35 cellular contexts compared by ENCODE assay signal in the genomic region with DNA sequence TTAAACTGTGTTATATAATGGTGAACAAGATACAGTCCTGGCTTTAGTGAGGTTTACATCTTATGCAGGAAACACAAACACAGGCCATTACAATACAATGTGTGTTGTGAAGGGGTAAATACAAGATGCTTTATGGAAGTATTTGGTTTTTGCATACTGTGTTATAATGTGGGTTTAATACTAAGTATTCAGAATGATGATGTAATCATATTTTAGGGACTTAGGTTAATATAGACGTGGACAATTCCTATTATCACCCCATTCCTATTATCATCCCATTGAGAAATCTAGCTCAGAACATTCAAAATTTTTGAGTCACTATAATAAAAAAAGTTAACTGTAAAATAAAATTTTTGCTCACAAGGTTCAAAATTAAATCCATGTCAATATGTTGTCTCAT. TPM values are rescaled to one million over a fixed set of nuclear protein-coding genes. Genes with fewer than 3 reads are reported as not detected.
"Had no signal": no experiment of that assay in that cellular context is flagged by ENCODE, and none has a peak within 500 bp of the region (broad histone marks: within the 10 kb centered on the region; RNA-seq: fewer than 3 reads in every experiment).

No MANE protein-coding gene starts in this region.

- H3K4me1 ChIP-seq: body of pancreas, foreskin keratinocyte had no signal

- DNase-seq: activated B cell treated with CpG ODN at 0.5 μM for 24 hours; activated CD4-positive, alpha-beta T cell treated with anti-CD3 and anti-CD28 coated beads for 48 hours; activated CD4-positive, alpha-beta T cell treated with anti-CD3 and anti-CD28 coated beads, Interleukin-2, amount 50 U/mL, for 1 hour; activated CD4-positive, alpha-beta T cell treated with anti-CD3 and anti-CD28 coated beads, Interleukin-2, amount 50 U/mL, for 48 hours; activated CD8-positive, alpha-beta memory T cell treated with anti-CD3 and anti-CD28 coated beads for 24 hours; activated CD8-positive, alpha-beta T cell treated with anti-CD3 and anti-CD28 coated beads for 36 hours; activated effector memory CD4-positive, alpha-beta T cell treated with anti-CD3 and anti-CD28 coated beads, Interleukin-2, amount 50 U/mL, for 16 hours; activated naive CD4-positive, alpha-beta T cell treated with anti-CD3 and anti-CD28 coated beads for 36 hours; activated naive CD8-positive, alpha-beta T cell treated with anti-CD3 and anti-CD28 coated beads for 36 hours; activated naive CD8-positive, alpha-beta T cell treated with anti-CD3 and anti-CD28 coated beads, Interleukin-2, amount 50 U/mL, for 24 hours; activated T-cell treated with anti-CD3 and anti-CD28 coated beads, Interleukin-2, amount 50 U/mL, for 1 hour; activated T-cell treated with anti-CD3 and anti-CD28 coated beads, Interleukin-2, amount 50 U/mL, for 48 hours; adrenal gland; amygdala; aorta; body of pancreas; caudate nucleus; cortex of kidney; dermis blood vessel endothelial cell; effector CD4-positive, alpha-beta T cell; effector memory CD8-positive, alpha-beta T cell; erythroblast; foreskin keratinocyte; gastrocnemius medialis; glutamatergic neuron; heart right ventricle; T-helper 17 cell; T1000; WERI-Rb-1 had no signal

- FAIRE-seq: colon had no signal

- ATAC-seq: activated CD4-positive, CD25-positive, alpha-beta regulatory T cell treated with anti-CD3 and anti-CD28 coated beads, Interleukin-2, amount 50 U/mL, for 24 hours; activated CD8-positive, alpha-beta T cell treated with anti-CD3 and anti-CD28 coated beads for 36 hours; activated naive CD8-positive, alpha-beta T cell treated with anti-CD3 and anti-CD28 coated beads, Interleukin-2, amount 50 U/mL, for 24 hours; body of pancreas; effector memory CD8-positive, alpha-beta T cell; foreskin keratinocyte; gastrocnemius medialis; heart right ventricle; T-helper 17 cell had no signal

- H3K9me3 ChIP-seq: adrenal gland, body of pancreas, esophagus muscularis mucosa, gastrocnemius medialis, heart right ventricle had no signal

- H3K4me3 ChIP-seq: adrenal gland, body of pancreas, esophagus muscularis mucosa, gastrocnemius medialis, heart right ventricle had no signal

- H3K27ac ChIP-seq: adrenal gland, body of pancreas, esophagus muscularis mucosa, foreskin keratinocyte, gastrocnemius medialis, heart right ventricle, WERI-Rb-1 had no signal

- H3K36me3 ChIP-seq: WERI-Rb-1 had no signal

- H3K27me3 ChIP-seq: adrenal gland, body of pancreas, esophagus muscularis mucosa, foreskin keratinocyte, gastrocnemius medialis, heart right ventricle had no signal

RNA-seq across cellular contexts. Expression of a gene that starts 36.7 kb away (rescaled TPM):
- total RNA-seq: activated B cell treated with CpG ODN at 0.5 μM for 24 hours; activated CD8-positive, alpha-beta T cell treated with anti-CD3 and anti-CD28 coated beads for 36 hours; activated naive CD4-positive, alpha-beta T cell treated with anti-CD3 and anti-CD28 coated beads for 36 hours; activated naive CD8-positive, alpha-beta T cell treated with anti-CD3 and anti-CD28 coated beads for 36 hours; activated T-helper 1 cell treated with anti-CD3 and anti-CD28 coated beads, Interleukin-12 subunit alpha, Interleukin-12 subunit beta, Interleukin-2, Interleukin-4 antibody, amounts not matched to agents 30 ng/mL and 10 ng/mL and 1 ng/mL, durations not matched to agents 14 hours and 24 hours and 36 hours; activated T-helper 2 cell treated with anti-CD3 and anti-CD28 coated beads, Interferon-gamma antibody, Interleukin-2, Interleukin-4, amounts not matched to agents 10 μg/mL and 5 μg/mL and 100 μg/mL, durations not matched to agents 14 hours and 24 hours and 36 hours; adrenal gland; aorta; body of pancreas; chondrocyte; dermis blood vessel endothelial cell; esophagus muscularis mucosa; foreskin keratinocyte; gastrocnemius medialis; heart right ventricle; T-helper 17 cell had no signal
- polyA plus RNA-seq: adrenal gland, aorta, foreskin keratinocyte, heart right ventricle had no signal
